In genomic region chr2:128369126-128369555, GRCh38 we compare ENCODE assay signal across 14 cellular contexts. TPM values are rescaled to one million over a fixed set of nuclear protein-coding genes. Genes with fewer than 3 reads are reported as not detected.
DNase-seq lines count a peak whose midpoint lies in the region; ATAC-seq, FAIRE-seq and TF ChIP-seq lines count a peak whose summit lies in the region.
"Had no signal": no experiment of that assay in that cellular context is flagged by ENCODE, and none has a peak within 500 bp of the region (broad histone marks: within the 10 kb centered on the region; RNA-seq: fewer than 3 reads in every experiment).

No MANE protein-coding gene starts in this region.

- FAIRE-seq in endometrium (lab: Jason Lieb, UNC) = peak; percentile 85

- H3K4me1 ChIP-seq in right atrium auricular region (no peaks in the 10 kb centered on the region), vagina (peaks cover 53% of the 10 kb centered on the region)

- TF ChIP-seq POLR2A in vagina (IDR thresholded peaks at IDR 0.05) = no peak

- no peak for TF ChIP-seq CTCF in right atrium auricular region (IDR thresholded peaks at IDR 0.05)
- no peak for TF ChIP-seq CTCF in vagina (IDR thresholded peaks at IDR 0.05)

- ATAC-seq in GM21390 (IDR thresholded peaks at IDR 0.05; ENCODE audit: unreplicated experiment) = no peak
- ATAC-seq: effector memory CD8-positive, alpha-beta T cell had no signal

- no peaks in the 10 kb centered on the region for H3K9me3 ChIP-seq in right atrium auricular region
- H3K9me3 ChIP-seq in vagina = no peaks in the 10 kb centered on the region

- intact Hi-C loops in cardiac septum (cut with DNase I) = no loop called here
- intact Hi-C loops in vagina (cut with DNase I) = no loop called here

- no peak overlapping the region for H3K27ac ChIP-seq in right atrium auricular region
- peak overlapping the region; percentile 76 for H3K27ac ChIP-seq in vagina

- no peaks in the 10 kb centered on the region for H3K36me3 ChIP-seq in right atrium auricular region
- H3K36me3 ChIP-seq in vagina = no peaks in the 10 kb centered on the region
- H3K36me3 ChIP-seq: WERI-Rb-1 had no signal

- DNase-seq in cardiac septum (ENCODE audit: low spot score) (peak; percentile 61), right atrium auricular region (ENCODE audit: low spot score) (no peak), mesenteric fat pad (ENCODE audit: low spot score) (peak; percentile 85), vagina (ENCODE audit: extremely low spot score in 2 of 2) (no peak), hepatic stellate cell (ENCODE audit: low spot score) (no peak), NCI-H526 treated with DMSO at 0.1 percent for 48 hours (lab: John Stamatoyannopoulos, UW) (no peak)
- DNase-seq: activated CD8-positive, alpha-beta memory T cell treated with anti-CD3 and anti-CD28 coated beads, Interleukin-2, amount 50 U/mL, for 4 hours; DND-41; effector memory CD8-positive, alpha-beta T cell; NCI-H446 treated with DMSO at 0.1 percent for 48 hours; stimulated activated CD4-positive, alpha-beta T cell treated with anti-CD3 and anti-CD28 coated beads, Interleukin-12 subunit alpha, Interleukin-12 subunit beta, amount 100 ng/mL, for 4 hours had no signal

- no peaks in the 10 kb centered on the region for H3K27me3 ChIP-seq in right atrium auricular region
- no peaks in the 10 kb centered on the region for H3K27me3 ChIP-seq in vagina

- H3K4me3 ChIP-seq in right atrium auricular region (no peak overlapping the region), vagina (no peak overlapping the region)

RNA-seq across cellular contexts. Expression of gene HS6ST1, which starts 50.5 kb away (rescaled TPM):
- total RNA-seq in cardiac septum (14.4 TPM), right atrium auricular region (10 to 100 TPM; 19.0 to 25.8 TPM), mesenteric fat pad (38.4 TPM), vagina (68.5 TPM)

Comparison
In these comparisons a context has a peak if more than half of its experiments do, and no peak if none do; other contexts are left out.
1. DNase-seq: peak in cardiac septum (single experiment) and mesenteric fat pad (single experiment); none in right atrium auricular region (single experiment), vagina (0 of 2), hepatic stellate cell (single experiment) and NCI-H526 treated with DMSO at 0.1 percent for 48 hours (single experiment).